8 cellular contexts compared by ENCODE assay signal in genomic region chr12:108561852-108562347, GRCh38. TPM values are rescaled to one million over a fixed set of nuclear protein-coding genes. Genes with fewer than 3 reads are reported as not detected.
A peak's percentile ranks its signal among the peaks of the same experiment; 100 is the strongest.
DNase-seq lines count a peak whose midpoint lies in the region; ATAC-seq, FAIRE-seq and TF ChIP-seq lines count a peak whose summit lies in the region.

No MANE protein-coding gene starts in this region.

- TF ChIP-seq RAD21 in HepG2 (CRISPR knock-in tag; IDR thresholded peaks at IDR 0.05), result no peak

- H3K9ac ChIP-seq in HepG2 (ENCODE audit: insufficient read depth, low read depth, low read length), result peak overlapping the region; percentile 98

- H3K36me3 ChIP-seq in HepG2 (replicated peaks in 1 of 2; ENCODE audit: control insufficient read depth in 1 of 2, insufficient read depth in 2 of 2, low read length in 2 of 2) (peaks cover 14 to 39% of the 10 kb centered on the region in 2 experiments), tibial artery (peaks cover 20 to 33% (median 28%) of the 10 kb centered on the region in 3 donors)

- H3K4me3 ChIP-seq in HepG2 (replicated peaks in 1 of 3; ENCODE audit: insufficient read depth in 1 of 3, low read depth in 2 of 3, low read length in 3 of 3) (peak overlapping the region; percentile 95 to 100 (median 99)), tibial artery (peak overlapping the region; percentile 82 to 93)

- H3K27ac ChIP-seq in CD4-positive, alpha-beta T cell (ENCODE audit: low read depth, low read length), result peak overlapping the region; percentile 94
- H3K27ac ChIP-seq in angular gyrus (ENCODE audit: low read depth, low read length) (peak overlapping the region; percentile 93), HepG2 (ENCODE audit: extremely low read length, insufficient read depth, low read length) (peak overlapping the region; percentile 97), tibial artery (peak overlapping the region; percentile 92 to 94)

- H3K9me3 Mint-ChIP-seq in CD4-positive, alpha-beta T cell, result no peaks in the 10 kb centered on the region

- peaks cover 75% of the 10 kb centered on the region for H3K36me3 Mint-ChIP-seq in CD4-positive, alpha-beta T cell (ENCODE audit: low read depth)

- no peak for TF ChIP-seq CTCF in CD4-positive, alpha-beta T cell (IDR thresholded peaks at IDR 0.05)
- TF ChIP-seq CTCF in HepG2 (CRISPR knock-in tag; IDR thresholded peaks at IDR 0.05), result no peak
- no peak for TF ChIP-seq CTCF in tibial artery (IDR thresholded peaks at IDR 0.05)

- H3K4me1 ChIP-seq in HepG2 (ENCODE audit: insufficient read depth, low read length), result peaks cover 37% of the 10 kb centered on the region
- peaks cover 0 to 62% (median 43%) of the 10 kb centered on the region in 4 donors for H3K4me1 ChIP-seq in tibial artery

- peaks cover 11% of the 10 kb centered on the region for H4K20me1 ChIP-seq in HepG2 (ENCODE audit: insufficient read depth, low read length)

- H3K4me3 Mint-ChIP-seq in CD4-positive, alpha-beta T cell, result peak overlapping the region; percentile 99

- WGBS in HepG2 (ENCODE audit: low lambda C conversion rate), result under 1% methylated on average over 15 of the region's 20 CpGs

- no peak for FAIRE-seq in HepG2 (lab: Jason Lieb, UNC)

- H3K4me2 ChIP-seq in HepG2 (ENCODE audit: low read depth, low read length), result peak overlapping the region; percentile 99

- in situ Hi-C loops in HepG2 (cut with HindIII; ENCODE audit: extremely low pct_ligation_motif_present, low pct_unique_long_range_greater_than_20kb), result loop anchor here (10.0 kb wide), 1 partner anchor 243 kb away; no protein-coding TSS in a partner anchor

- TF ChIP-seq POLR2A in HepG2 (IDR thresholded peaks at IDR 0.05; ENCODE audit: insufficient read depth in 1 of 2, low read depth in 2 of 2, low read length in 2 of 2), result peak in 1 of 2 experiments; percentile 85; a peak in 2 of 4 replicates

- ATAC-seq in CD4-positive, alpha-beta T cell (ENCODE audit: poor library complexity), result no peak
- ATAC-seq in HG03521 (IDR thresholded peaks at IDR 0.05; ENCODE audit: unreplicated experiment) (peak; percentile 1), HepG2 (no peak; the same call in 2 of the 3 replicates), GM18858 (IDR thresholded peaks at IDR 0.05; ENCODE audit: unreplicated experiment) (no peak)

- H3K27ac Mint-ChIP-seq in CD4-positive, alpha-beta T cell, result peak overlapping the region; percentile 96

- H3K27me3 Mint-ChIP-seq in CD4-positive, alpha-beta T cell, result no peaks in the 10 kb centered on the region

- no peak for TF ChIP-seq EP300 in HepG2 (IDR thresholded peaks at IDR 0.05; ENCODE audit: low read depth in 2 of 2, low read length in 2 of 2)
- no peak for TF ChIP-seq EP300 in HepG2 (CRISPR knock-in tag; IDR thresholded peaks at IDR 0.05; ENCODE audit: borderline replicate concordance)

- H3K27me3 ChIP-seq in CD4-positive, alpha-beta T cell (ENCODE audit: control insufficient read depth, insufficient read depth, low read length), result no peaks in the 10 kb centered on the region
- H3K27me3 ChIP-seq in HepG2 (ENCODE audit: control insufficient read depth in 1 of 2, insufficient read depth in 2 of 2, low read length in 2 of 2) (no peaks in the 10 kb centered on the region; a peak in 1 of 5 replicates), tibial artery (no peaks in the 10 kb centered on the region)

- CTCF ChIA-PET in CD4-positive, alpha-beta T cell (lab: Charles Lee), result interaction anchor here (0.6 to 9.8 kb wide), 3 partner anchors 56 to 389 kb away, joined by 3 to 102 read pairs (median 11); no protein-coding TSS in a partner anchor
- CTCF ChIA-PET in HepG2 (lab: Yijun Ruan, JAX; ENCODE audit: low intra/inter-chr PET ratio, low total read pairs), result interaction anchor here (3.9 kb wide), 1 partner anchor 56 kb away, joined by 45 read pairs; no protein-coding TSS in a partner anchor

- H3K79me2 ChIP-seq in HepG2 (ENCODE audit: insufficient read depth, low read length), result peaks cover 57% of the 10 kb centered on the region

- TSS peak; percentile 41 for BruUV-seq in HepG2 (replicated peaks; lab: Mats Ljungman, UMichigan)

- H2AFZ ChIP-seq in HepG2 (ENCODE audit: low read length), result peak overlapping the region; percentile 97

- no peaks in the 10 kb centered on the region for H3K9me3 ChIP-seq in CD4-positive, alpha-beta T cell (ENCODE audit: control insufficient read depth, low read length)
- H3K9me3 ChIP-seq in HepG2 (ENCODE audit: low read length) (no peaks in the 10 kb centered on the region), tibial artery (no peaks in the 10 kb centered on the region)

- POLR2A ChIA-PET in CD4-positive, alpha-beta T cell (lab: Charles Lee), result interaction anchor here (0.6 to 8.0 kb wide), 28 partner anchors 13 to 1606 kb away, joined by 3 to 164 read pairs (median 5); partner anchors contain the start of genes ANKRD13A, FICD, MMAB and MVK
- POLR2A ChIA-PET in HepG2 (lab: Yijun Ruan, JAX), result interaction anchor here (0.8 to 1.3 kb wide), 11 partner anchors 8 to 554 kb away, joined by 3 to 13 read pairs (median 3); partner anchors contain the start of genes ACACB and FICD

- peaks cover 74% of the 10 kb centered on the region for H3K4me1 Mint-ChIP-seq in CD4-positive, alpha-beta T cell (ENCODE audit: low read depth)

- intact Hi-C loops in CD4-positive, alpha-beta T cell (cut with DNase I, micrococcal nuclease), result loop anchor here (1.0 to 5.0 kb wide), 10 partner anchors 45 to 875 kb away; partner anchors contain the start of genes SSH1 (in 2 of the 2), USP30 (in 2 of the 2), ALKBH2 (in 1 of the 2) and CORO1C (in 1 of the 2)
- intact Hi-C loops in HepG2 (cut with micrococcal nuclease; ENCODE audit: unreplicated experiment), result loop anchor here (2.0 to 5.0 kb wide), 3 partner anchors 170 to 389 kb away; partner anchors contain the start of genes CORO1C and SSH1
- intact Hi-C loops in tibial artery (cut with DNase I; ENCODE audit: low total_unique reads), result loop anchor here (5.0 to 10.0 kb wide), 5 partner anchors 170 to 530 kb away; partner anchors contain the start of genes ALKBH2, CORO1C and SSH1

- DNase-seq in CD4-positive, alpha-beta T cell, result no peak
- DNase-seq in HepG2 (ENCODE audit: low spot score) (no peak), tibial artery (no peak), NCI-H2196 (lab: John Stamatoyannopoulos, UW; ENCODE audit: unreplicated experiment) (no peak), DMS 273 treated with DMSO at 0.1 percent for 48 hours (lab: John Stamatoyannopoulos, UW) (no peak)

RNA-seq across cellular contexts. Expression of gene ISCU, which starts 0.5 kb away (rescaled TPM):
- 100 to 1,000 TPM; 269 to 270 TPM for total RNA-seq in CD4-positive, alpha-beta T cell
- total RNA-seq in HepG2 (2016; rRNA removed; fragmentation: Illumina TruSeq; extraction: Trizol), result 107 and 131 TPM in 2 replicates
- 132 and 143 TPM in 2 replicates for total RNA-seq in HepG2 (2016; cell fraction: cytosol; rRNA removed; fragmentation: Illumina TruSeq; extraction: Trizol; ENCODE audit: low read depth)
- total RNA-seq in HepG2 (2016; cell fraction: insoluble cytoplasmic fraction; rRNA removed; fragmentation: Illumina TruSeq; extraction: Trizol), result 110 and 134 TPM in 2 replicates
- total RNA-seq in HepG2 (2016; cell fraction: membrane; rRNA removed; fragmentation: Illumina TruSeq; extraction: Trizol), result 177 and 190 TPM in 2 replicates
- total RNA-seq in HepG2 (2016; cell fraction: nucleus; rRNA removed; fragmentation: Illumina TruSeq; extraction: Trizol), result 57.1 and 61.7 TPM in 2 replicates
- 85.9 and 94.4 TPM in 2 replicates for polyA plus RNA-seq in HepG2 (2011; rRNA removed)
- polyA plus RNA-seq in HepG2 (2011; cell fraction: cytosol; rRNA removed), result 52.6 and 73.1 TPM in 2 replicates
- 109 and 121 TPM in 2 replicates for polyA plus RNA-seq in HepG2 (2011; cell fraction: nucleus; rRNA removed)
- polyA plus RNA-seq in HepG2 (2012), result 68.8 and 75.6 TPM in 2 replicates
- 179 and 208 TPM in 2 replicates for polyA plus RNA-seq in HepG2 (2016; cell fraction: cytosol; fragmentation: Illumina TruSeq; extraction: Trizol; ENCODE audit: low read depth)
- 160 and 163 TPM in 2 replicates for polyA plus RNA-seq in HepG2 (2016; cell fraction: insoluble cytoplasmic fraction; fragmentation: Illumina TruSeq; extraction: Trizol; ENCODE audit: low read depth)
- polyA plus RNA-seq in HepG2 (2016; cell fraction: membrane; fragmentation: Illumina TruSeq; extraction: Trizol; ENCODE audit: low read depth), result 188 and 198 TPM in 2 replicates
- polyA plus RNA-seq in HepG2 (2016; cell fraction: nucleus; fragmentation: Illumina TruSeq; extraction: Trizol; ENCODE audit: insufficient read depth, low read depth), result 121 and 125 TPM in 2 replicates
- 27.0 and 56.6 TPM in 2 replicates for polyA minus RNA-seq in HepG2 (2011; rRNA and poly(A)+ RNA removed; ENCODE audit: low replicate concordance)
- polyA minus RNA-seq in HepG2 (2011; cell fraction: cytosol; rRNA and poly(A)+ RNA removed), result 22.4 and 23.6 TPM in 2 replicates
- polyA minus RNA-seq in HepG2 (2011; cell fraction: nucleus; rRNA and poly(A)+ RNA removed), result 41.3 and 43.5 TPM in 2 replicates

RNA-seq across cellular contexts. Expression of gene SART3, which starts 0.9 kb away (rescaled TPM):
- total RNA-seq in CD4-positive, alpha-beta T cell, result 100 to 1,000 TPM in 1 of 2 experiments, 10 to 100 TPM in 1; 95.1 to 104 TPM
- 60.7 and 69.9 TPM in 2 replicates for total RNA-seq in HepG2 (2016; rRNA removed; fragmentation: Illumina TruSeq; extraction: Trizol)
- 21.9 and 27.2 TPM in 2 replicates for total RNA-seq in HepG2 (2016; cell fraction: cytosol; rRNA removed; fragmentation: Illumina TruSeq; extraction: Trizol; ENCODE audit: low read depth)
- total RNA-seq in HepG2 (2016; cell fraction: insoluble cytoplasmic fraction; rRNA removed; fragmentation: Illumina TruSeq; extraction: Trizol), result 55.9 and 75.2 TPM in 2 replicates
- total RNA-seq in HepG2 (2016; cell fraction: membrane; rRNA removed; fragmentation: Illumina TruSeq; extraction: Trizol), result 19.7 and 22.5 TPM in 2 replicates
- 77.0 and 82.1 TPM in 2 replicates for total RNA-seq in HepG2 (2016; cell fraction: nucleus; rRNA removed; fragmentation: Illumina TruSeq; extraction: Trizol)
- polyA plus RNA-seq in HepG2 (2011; rRNA removed), result 15.3 and 16.1 TPM in 2 replicates
- polyA plus RNA-seq in HepG2 (2011; cell fraction: cytosol; rRNA removed), result 8.3 and 9.4 TPM in 2 replicates
- polyA plus RNA-seq in HepG2 (2011; cell fraction: nucleus; rRNA removed), result 27.3 and 39.2 TPM in 2 replicates
- 26.6 and 31.2 TPM in 2 replicates for polyA plus RNA-seq in HepG2 (2012)
- 2.3 and 2.5 TPM in 2 replicates for polyA plus RNA-seq in HepG2 (2016; cell fraction: cytosol; fragmentation: Illumina TruSeq; extraction: Trizol; ENCODE audit: low read depth)
- polyA plus RNA-seq in HepG2 (2016; cell fraction: insoluble cytoplasmic fraction; fragmentation: Illumina TruSeq; extraction: Trizol; ENCODE audit: low read depth), result 35.5 and 40.7 TPM in 2 replicates
- polyA plus RNA-seq in HepG2 (2016; cell fraction: membrane; fragmentation: Illumina TruSeq; extraction: Trizol; ENCODE audit: low read depth), result 5.1 and 6.5 TPM in 2 replicates
- 53.6 and 61.3 TPM in 2 replicates for polyA plus RNA-seq in HepG2 (2016; cell fraction: nucleus; fragmentation: Illumina TruSeq; extraction: Trizol; ENCODE audit: insufficient read depth, low read depth)
- 27.4 and 45.1 TPM in 2 replicates for polyA minus RNA-seq in HepG2 (2011; rRNA and poly(A)+ RNA removed; ENCODE audit: low replicate concordance)
- polyA minus RNA-seq in HepG2 (2011; cell fraction: cytosol; rRNA and poly(A)+ RNA removed), result 11.9 and 15.4 TPM in 2 replicates
- polyA minus RNA-seq in HepG2 (2011; cell fraction: nucleus; rRNA and poly(A)+ RNA removed), result 155 and 179 TPM in 2 replicates

RNA-seq across cellular contexts. Expression of gene TMEM119, which starts 36.0 kb away (rescaled TPM):
- 1 to 10 TPM; 2.1 to 2.6 TPM for total RNA-seq in CD4-positive, alpha-beta T cell
- not detected in 2 replicates for total RNA-seq in HepG2 (2016; rRNA removed; fragmentation: Illumina TruSeq; extraction: Trizol)
- not detected in 2 replicates for total RNA-seq in HepG2 (2016; cell fraction: cytosol; rRNA removed; fragmentation: Illumina TruSeq; extraction: Trizol; ENCODE audit: low read depth)
- total RNA-seq in HepG2 (2016; cell fraction: insoluble cytoplasmic fraction; rRNA removed; fragmentation: Illumina TruSeq; extraction: Trizol), result not detected in 2 replicates
- not detected in 2 replicates for total RNA-seq in HepG2 (2016; cell fraction: membrane; rRNA removed; fragmentation: Illumina TruSeq; extraction: Trizol)
- total RNA-seq in HepG2 (2016; cell fraction: nucleus; rRNA removed; fragmentation: Illumina TruSeq; extraction: Trizol), result not detected in 2 replicates
- polyA plus RNA-seq in HepG2 (2011; rRNA removed), result not detected in 2 replicates
- not detected in 2 replicates for polyA plus RNA-seq in HepG2 (2011; cell fraction: cytosol; rRNA removed)
- polyA plus RNA-seq in HepG2 (2011; cell fraction: nucleus; rRNA removed), result not detected in 2 replicates
- not detected in 2 replicates for polyA plus RNA-seq in HepG2 (2012)
- polyA plus RNA-seq in HepG2 (2016; cell fraction: cytosol; fragmentation: Illumina TruSeq; extraction: Trizol; ENCODE audit: low read depth), result not detected in 2 replicates
- not detected in 2 replicates for polyA plus RNA-seq in HepG2 (2016; cell fraction: insoluble cytoplasmic fraction; fragmentation: Illumina TruSeq; extraction: Trizol; ENCODE audit: low read depth)
- polyA plus RNA-seq in HepG2 (2016; cell fraction: membrane; fragmentation: Illumina TruSeq; extraction: Trizol; ENCODE audit: low read depth), result not detected in 2 replicates
- not detected in 2 replicates for polyA plus RNA-seq in HepG2 (2016; cell fraction: nucleus; fragmentation: Illumina TruSeq; extraction: Trizol; ENCODE audit: insufficient read depth, low read depth)
- polyA minus RNA-seq in HepG2 (2011; rRNA and poly(A)+ RNA removed; ENCODE audit: low replicate concordance), result not detected in 2 replicates
- polyA minus RNA-seq in HepG2 (2011; cell fraction: cytosol; rRNA and poly(A)+ RNA removed), result not detected in 2 replicates
- not detected in 2 replicates for polyA minus RNA-seq in HepG2 (2011; cell fraction: nucleus; rRNA and poly(A)+ RNA removed)

RNA-seq across cellular contexts. Expression of gene FICD, which starts 46.8 kb away (rescaled TPM):
- total RNA-seq in CD4-positive, alpha-beta T cell, result 1 to 10 TPM; 2.7 to 3.2 TPM
- total RNA-seq in HepG2 (2016; rRNA removed; fragmentation: Illumina TruSeq; extraction: Trizol), result 1.1 and 3.0 TPM in 2 replicates
- total RNA-seq in HepG2 (2016; cell fraction: cytosol; rRNA removed; fragmentation: Illumina TruSeq; extraction: Trizol; ENCODE audit: low read depth), result 0.35 and 0.71 TPM in 2 replicates
- 1.1 and 2.7 TPM in 2 replicates for total RNA-seq in HepG2 (2016; cell fraction: insoluble cytoplasmic fraction; rRNA removed; fragmentation: Illumina TruSeq; extraction: Trizol)
- total RNA-seq in HepG2 (2016; cell fraction: membrane; rRNA removed; fragmentation: Illumina TruSeq; extraction: Trizol), result 0.96 and 1.4 TPM in 2 replicates
- total RNA-seq in HepG2 (2016; cell fraction: nucleus; rRNA removed; fragmentation: Illumina TruSeq; extraction: Trizol), result 4.3 and 5.0 TPM in 2 replicates
- polyA plus RNA-seq in HepG2 (2011; rRNA removed), result 0.99 and 1.2 TPM in 2 replicates
- polyA plus RNA-seq in HepG2 (2011; cell fraction: cytosol; rRNA removed), result 1.1 and 1.4 TPM in 2 replicates
- polyA plus RNA-seq in HepG2 (2011; cell fraction: nucleus; rRNA removed), result 2.7 and 3.4 TPM in 2 replicates
- polyA plus RNA-seq in HepG2 (2012), result 2.5 and 2.6 TPM in 2 replicates
- 0.19 and 0.40 TPM in 2 replicates for polyA plus RNA-seq in HepG2 (2016; cell fraction: cytosol; fragmentation: Illumina TruSeq; extraction: Trizol; ENCODE audit: low read depth)
- 0.85 and 1.5 TPM in 2 replicates for polyA plus RNA-seq in HepG2 (2016; cell fraction: insoluble cytoplasmic fraction; fragmentation: Illumina TruSeq; extraction: Trizol; ENCODE audit: low read depth)
- polyA plus RNA-seq in HepG2 (2016; cell fraction: membrane; fragmentation: Illumina TruSeq; extraction: Trizol; ENCODE audit: low read depth), result 0.32 and 0.69 TPM in 2 replicates
- polyA plus RNA-seq in HepG2 (2016; cell fraction: nucleus; fragmentation: Illumina TruSeq; extraction: Trizol; ENCODE audit: insufficient read depth, low read depth), result 3.1 TPM in 2 replicates
- polyA minus RNA-seq in HepG2 (2011; rRNA and poly(A)+ RNA removed; ENCODE audit: low replicate concordance), result 4.5 and 6.7 TPM in 2 replicates
- polyA minus RNA-seq in HepG2 (2011; cell fraction: cytosol; rRNA and poly(A)+ RNA removed), result 2.0 and 2.5 TPM in 2 replicates
- 3.1 and 4.8 TPM in 2 replicates for polyA minus RNA-seq in HepG2 (2011; cell fraction: nucleus; rRNA and poly(A)+ RNA removed)
